ENCODE assay signal across 22 cellular contexts in the genomic region with DNA sequence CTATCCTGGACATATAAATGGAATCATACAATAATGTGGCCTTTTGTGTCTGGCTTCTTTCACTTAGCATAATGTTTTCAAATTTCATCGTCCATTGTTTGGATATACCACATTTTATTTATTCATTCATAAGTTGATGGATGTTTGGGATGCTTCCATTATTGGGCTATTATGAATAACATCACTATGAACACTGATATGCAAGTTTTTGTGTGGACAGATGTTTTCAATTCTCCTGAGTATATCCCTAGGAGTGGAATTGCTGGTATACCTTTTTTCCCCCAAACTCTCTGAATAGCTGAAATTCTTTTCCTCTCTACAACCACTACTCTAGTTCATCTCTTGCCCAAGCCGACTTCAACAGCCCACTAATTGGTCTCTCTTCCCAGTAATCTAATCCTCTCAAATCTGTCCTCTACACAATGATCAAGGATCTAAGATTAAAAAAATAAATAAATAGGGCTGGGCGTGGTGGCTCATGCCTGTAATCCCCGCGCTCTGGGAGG.
"Had no signal": no experiment of that assay in that cellular context is flagged by ENCODE, and none has a peak within 500 bp of the region (broad histone marks: within the 10 kb centered on the region; RNA-seq: fewer than 3 reads in every experiment).

No MANE protein-coding gene starts in this region.

- H3K27me3 Mint-ChIP-seq: activated B cell treated with CpG ODN at 0.5 μM for 24 hours; activated naive CD4-positive, alpha-beta T cell treated with anti-CD3 and anti-CD28 coated beads, Interleukin-2, amount 50 U/mL, for 24 hours; activated T-cell treated with anti-CD3 and anti-CD28 coated beads, Interleukin-2, amount 50 U/mL, for 24 hours had no signal

- H3K4me3 Mint-ChIP-seq: activated B cell treated with CpG ODN at 0.5 μM for 24 hours; activated CD4-positive, alpha-beta T cell treated with anti-CD3 and anti-CD28 coated beads, Interleukin-2, amount 10 ng/mL, durations not matched to agents 24 days and 14 days; activated CD8-positive, alpha-beta memory T cell treated with anti-CD3 and anti-CD28 coated beads, Interleukin-2, amount 10 ng/mL, durations not matched to agents 7 days and 5 days; activated naive CD4-positive, alpha-beta T cell treated with anti-CD3 and anti-CD28 coated beads, Interleukin-2, amount 50 U/mL, for 24 hours; activated naive CD8-positive, alpha-beta T cell treated with anti-CD3 and anti-CD28 coated beads, Interleukin-2, amount 50 U/mL, for 24 hours; activated T-cell treated with anti-CD3 and anti-CD28 coated beads, Interleukin-2, amount 50 U/mL, for 24 hours; activated T-helper 1 cell treated with anti-CD3 and anti-CD28 coated beads, Interleukin-12 subunit alpha, Interleukin-12 subunit beta, Interleukin-2, Interleukin-4 antibody, amounts not matched to agents 30 ng/mL and 10 ng/mL and 1 ng/mL, durations not matched to agents 14 hours and 24 hours and 36 hours; T-helper 1 cell treated with Interleukin-12 subunit alpha and Interleukin-12 subunit beta and Interleukin-4 antibody, amounts not matched to agents 30 μg/mL and 1 μg/mL, for 36 hours had no signal

- H3K36me3 Mint-ChIP-seq: activated CD8-positive, alpha-beta memory T cell treated with anti-CD3 and anti-CD28 coated beads, Interleukin-2, amount 10 ng/mL, durations not matched to agents 7 days and 5 days; activated naive CD4-positive, alpha-beta T cell treated with anti-CD3 and anti-CD28 coated beads, Interleukin-2, amount 50 U/mL, for 24 hours had no signal

- H3K27ac Mint-ChIP-seq: activated B cell treated with CpG ODN at 0.5 μM for 24 hours; activated CD4-positive, alpha-beta T cell treated with anti-CD3 and anti-CD28 coated beads, Interleukin-2, amount 10 ng/mL, durations not matched to agents 24 days and 14 days; activated CD8-positive, alpha-beta memory T cell treated with anti-CD3 and anti-CD28 coated beads, Interleukin-2, amount 10 ng/mL, durations not matched to agents 7 days and 5 days; activated naive CD4-positive, alpha-beta T cell treated with anti-CD3 and anti-CD28 coated beads, Interleukin-2, amount 50 U/mL, for 24 hours; activated naive CD8-positive, alpha-beta T cell treated with anti-CD3 and anti-CD28 coated beads, Interleukin-2, amount 50 U/mL, for 24 hours; activated T-cell treated with anti-CD3 and anti-CD28 coated beads, Interleukin-2, amount 50 U/mL, for 24 hours; activated T-helper 1 cell treated with anti-CD3 and anti-CD28 coated beads, Interleukin-12 subunit alpha, Interleukin-12 subunit beta, Interleukin-2, Interleukin-4 antibody, amounts not matched to agents 30 ng/mL and 10 ng/mL and 1 ng/mL, durations not matched to agents 14 hours and 24 hours and 36 hours; T-helper 1 cell treated with Interleukin-12 subunit alpha and Interleukin-12 subunit beta and Interleukin-4 antibody, amounts not matched to agents 30 μg/mL and 1 μg/mL, for 36 hours had no signal

- H3K4me3 ChIP-seq: ascending aorta, body of pancreas, SJCRH30 had no signal

- H3K9me3 Mint-ChIP-seq: activated B cell treated with CpG ODN at 0.5 μM for 24 hours; activated CD4-positive, alpha-beta T cell treated with anti-CD3 and anti-CD28 coated beads, Interleukin-2, amount 10 ng/mL, durations not matched to agents 24 days and 14 days; activated naive CD4-positive, alpha-beta T cell treated with anti-CD3 and anti-CD28 coated beads, Interleukin-2, amount 50 U/mL, for 24 hours; activated naive CD8-positive, alpha-beta T cell treated with anti-CD3 and anti-CD28 coated beads, Interleukin-2, amount 50 U/mL, for 24 hours; activated T-cell treated with anti-CD3 and anti-CD28 coated beads, Interleukin-2, amount 50 U/mL, for 24 hours; activated T-helper 1 cell treated with anti-CD3 and anti-CD28 coated beads, Interleukin-12 subunit alpha, Interleukin-12 subunit beta, Interleukin-2, Interleukin-4 antibody, amounts not matched to agents 30 ng/mL and 10 ng/mL and 1 ng/mL, durations not matched to agents 14 hours and 24 hours and 36 hours; T-helper 1 cell treated with Interleukin-12 subunit alpha and Interleukin-12 subunit beta and Interleukin-4 antibody, amounts not matched to agents 30 μg/mL and 1 μg/mL, for 36 hours had no signal

- DNase-seq: activated B cell treated with CpG ODN at 0.5 μM for 24 hours; activated CD4-positive, alpha-beta T cell treated with anti-CD3 and anti-CD28 coated beads for 1 hour; activated CD4-positive, alpha-beta T cell treated with anti-CD3 and anti-CD28 coated beads, Interleukin-2, amount 10 ng/mL, durations not matched to agents 24 days and 14 days; activated CD4-positive, alpha-beta T cell treated with anti-CD3 and anti-CD28 coated beads, Interleukin-2, amount 50 U/mL, for 48 hours; activated CD8-positive, alpha-beta memory T cell treated with anti-CD3 and anti-CD28 coated beads, Interleukin-2, amount 10 ng/mL, durations not matched to agents 7 days and 5 days; activated effector memory CD4-positive, alpha-beta T cell treated with Interleukin-2 at 50 U/mL for 16 hours; activated naive CD4-positive, alpha-beta T cell; activated naive CD8-positive, alpha-beta T cell treated with anti-CD3 and anti-CD28 coated beads, Interleukin-2, amount 50 U/mL, for 24 hours; activated T-cell treated with anti-CD3 and anti-CD28 coated beads, Interleukin-2, amount 50 U/mL, for 24 hours; amniotic stem cell; body of pancreas; central memory CD4-positive, alpha-beta T cell; NCI-H1092; NCI-H1417; NCI-H1930; NCI-H510A treated with DMSO at 0.1 percent for 48 hours; NCI-H748 treated with DMSO at 0.1 percent for 48 hours; SJCRH30 had no signal

- ATAC-seq: activated CD8-positive, alpha-beta memory T cell treated with anti-CD3 and anti-CD28 coated beads, Interleukin-2, amount 10 ng/mL, durations not matched to agents 7 days and 5 days; activated naive CD8-positive, alpha-beta T cell treated with anti-CD3 and anti-CD28 coated beads, Interleukin-2, amount 50 U/mL, for 24 hours; body of pancreas had no signal
